21 cellular contexts compared by ENCODE assay signal in the genomic region with DNA sequence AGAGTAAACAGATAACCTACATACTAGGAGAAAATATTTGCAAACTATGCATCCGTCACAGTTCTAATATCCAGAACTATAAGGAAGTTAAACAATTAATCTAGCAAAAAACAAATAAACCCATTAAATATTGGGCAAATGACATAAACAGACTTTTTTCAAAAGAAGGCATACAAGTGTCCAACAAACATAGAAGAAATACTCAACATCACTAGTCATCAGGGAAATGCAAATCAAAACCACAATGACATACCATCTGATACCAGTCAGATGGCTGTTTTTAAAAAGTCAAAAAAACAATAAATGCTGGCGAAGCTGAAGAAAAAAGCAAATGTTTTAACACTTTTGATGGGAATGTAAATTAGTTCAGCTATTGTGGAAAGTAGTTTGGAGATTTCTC.
DNase-seq lines count a peak whose midpoint lies in the region; ATAC-seq, FAIRE-seq and TF ChIP-seq lines count a peak whose summit lies in the region.
"Had no signal": no experiment of that assay in that cellular context is flagged by ENCODE, and none has a peak within 500 bp of the region (broad histone marks: within the 10 kb centered on the region; RNA-seq: fewer than 3 reads in every experiment).

No MANE protein-coding gene starts in this region.

- TF ChIP-seq POLR2A in GM12878 (IDR thresholded peaks at IDR 0.05; ENCODE audit: low read depth, low read length) (no peak), tibial nerve (IDR thresholded peaks at IDR 0.05) (no peak), vagina (IDR thresholded peaks at IDR 0.05) (no peak)

- peak overlapping the region; percentile 6; the same call in 1 of the 2 replicates for H3K4me2 ChIP-seq in MM.1S (ENCODE audit: low read depth, low read length)
- H3K4me2 ChIP-seq in GM12878 (ENCODE audit: control insufficient read depth, insufficient read depth): no peak overlapping the region
- H3K4me2 ChIP-seq: GM23338 had no signal

- H3K27me3 ChIP-seq in MM.1S (replicated peaks; ENCODE audit: insufficient read depth, low read length) (no peaks in the 10 kb centered on the region), GM12878 (replicated peaks in 1 of 2; ENCODE audit: control insufficient read depth in 2 of 2, insufficient read depth in 2 of 2, low read length in 1 of 2) (no peaks in the 10 kb centered on the region), tibial nerve (no peaks in the 10 kb centered on the region), vagina (no peaks in the 10 kb centered on the region)
- H3K27me3 ChIP-seq: cardiac muscle cell, gastroesophageal sphincter, stomach had no signal

- H3K4me3 ChIP-seq in MM.1S (ENCODE audit: low read length) (no peak overlapping the region), GM12878 (no peak overlapping the region), tibial nerve (no peak overlapping the region), vagina (no peak overlapping the region)
- H3K4me3 ChIP-seq: cardiac muscle cell, gastroesophageal sphincter, GM23338, stomach had no signal

- no peaks in the 10 kb centered on the region for H3K9me3 ChIP-seq in MM.1S (replicated peaks; ENCODE audit: insufficient read depth, low read length)
- H3K9me3 ChIP-seq in GM12878 (replicated peaks; ENCODE audit: control insufficient read depth, insufficient read depth, low read length): no peaks in the 10 kb centered on the region
- no peaks in the 10 kb centered on the region for H3K9me3 ChIP-seq in tibial nerve
- no peaks in the 10 kb centered on the region for H3K9me3 ChIP-seq in vagina
- H3K9me3 ChIP-seq: gastroesophageal sphincter, stomach had no signal

- TF ChIP-seq CTCF in MM.1S (IDR thresholded peaks at IDR 0.05; ENCODE audit: low read length) (no peak), GM12878 (IDR thresholded peaks at IDR 0.05 in 2 of 3, conservative IDR thresholded peaks at IDR 0.05 in 1 of 3; ENCODE audit: control insufficient read depth in 2 of 3, extremely low read depth in 1 of 3, insufficient read depth in 1 of 3, low read depth in 3 of 3, low read length in 3 of 3) (no peak), tibial nerve (IDR thresholded peaks at IDR 0.05) (no peak), vagina (IDR thresholded peaks at IDR 0.05) (no peak)

- no peaks in the 10 kb centered on the region for H3F3A ChIP-seq in MM.1S (ENCODE audit: insufficient read depth, low read length)

- no peaks in the 10 kb centered on the region for H4K20me1 ChIP-seq in MM.1S (ENCODE audit: insufficient read depth, low read length)
- no peaks in the 10 kb centered on the region for H4K20me1 ChIP-seq in GM12878 (ENCODE audit: control insufficient read depth, insufficient read depth)

- H3K27ac ChIP-seq in MM.1S (ENCODE audit: low read length) (no peak overlapping the region), GM12878 (ENCODE audit: control insufficient read depth, insufficient read depth) (no peak overlapping the region), tibial nerve (no peak overlapping the region), vagina (no peak overlapping the region)
- H3K27ac ChIP-seq: cardiac muscle cell, gastroesophageal sphincter, stomach had no signal

- no peak for TF ChIP-seq RAD21 in GM12878 (IDR thresholded peaks at IDR 0.05; ENCODE audit: insufficient read depth, low read depth, low read length)

- H3K4me1 ChIP-seq in MM.1S (ENCODE audit: low read length): peaks cover 13% of the 10 kb centered on the region; the same call in 1 of the 2 replicates
- no peaks in the 10 kb centered on the region for H3K4me1 ChIP-seq in GM12878 (ENCODE audit: control insufficient read depth, insufficient read depth, low read length)
- H3K4me1 ChIP-seq in tibial nerve: no peaks in the 10 kb centered on the region
- H3K4me1 ChIP-seq in vagina: no peaks in the 10 kb centered on the region
- H3K4me1 ChIP-seq: gastroesophageal sphincter, stomach had no signal

- CTCF ChIA-PET in GM12878 (lab: Yijun Ruan, JAX): no interaction called here

- no TSS peak for BruUV-seq in GM12878 (replicated peaks; lab: Mats Ljungman, UMichigan)

- POLR2A ChIA-PET in GM12878 (lab: Charles Lee): no interaction called here

- H3K9ac ChIP-seq in MM.1S (ENCODE audit: low read length) (no peak overlapping the region), GM12878 (ENCODE audit: control insufficient read depth, insufficient read depth, low read length) (no peak overlapping the region)

- in situ Hi-C loops in GM12878 (cut with MboI): no loop called here

- DNase-seq in AG08395 (ENCODE audit: low spot score) (peak; percentile 1), MM.1S (no peak), GM12878 (ENCODE audit: low read depth, low spot score) (no peak), glomerular visceral epithelial cell (ENCODE audit: extremely low spot score) (peak; percentile 36), tibial nerve (ENCODE audit: low spot score in 2 of 2) (no peak), vagina (ENCODE audit: extremely low spot score in 2 of 2) (no peak), posterior cingulate gyrus (no peak)
- DNase-seq: activated CD4-positive, alpha-beta T cell treated with anti-CD3 and anti-CD28 coated beads for 36 hours; activated CD8-positive, alpha-beta memory T cell treated with anti-CD3 and anti-CD28 coated beads, Interleukin-2, amount 50 U/mL, for 4 hours; activated naive CD4-positive, alpha-beta T cell; CD8-positive, alpha-beta T cell; effector memory CD4-positive, alpha-beta T cell; Kasumi-1; NCI-H1436 treated with DMSO at 0.1 percent for 48 hours; NCI-H510A; nephron progenitor cell; stomach had no signal

- H3K79me2 ChIP-seq in MM.1S (ENCODE audit: low read length) (no peaks in the 10 kb centered on the region), GM12878 (ENCODE audit: control insufficient read depth, insufficient read depth, low read length) (no peaks in the 10 kb centered on the region)

- ATAC-seq in GM12878 (0 out of 3 replicates have a peak, but pooled peaks have one; percentile 38), HG02970 (IDR thresholded peaks at IDR 0.05; ENCODE audit: low FRiP score, unreplicated experiment) (no peak)
- ATAC-seq: activated CD4-positive, alpha-beta T cell treated with anti-CD3 and anti-CD28 coated beads for 36 hours; CD8-positive, alpha-beta T cell; gastroesophageal sphincter; GM23338 had no signal

- RAD21 ChIA-PET in GM12878 (lab: Charles Lee; ENCODE audit: unreplicated experiment): no interaction called here

- 9% methylated on average over 2 of the region's 2 CpGs for WGBS in GM12878 (ENCODE audit: insufficient coverage, insufficient replicate concordance, low lambda C conversion rate, missing lambda C conversion rate)
- 51 to 66% methylated on average over 2 of the region's 2 CpGs for WGBS in tibial nerve, 2 donors

- TF ChIP-seq EP300 in GM12878 (IDR thresholded peaks at IDR 0.05; ENCODE audit: borderline replicate concordance in 1 of 2, control insufficient read depth in 1 of 2, low read depth in 2 of 2, low read length in 2 of 2): no peak
- no peak for TF ChIP-seq EP300 in tibial nerve (IDR thresholded peaks at IDR 0.05)

- H2AFZ ChIP-seq in MM.1S (ENCODE audit: low read length) (no peak overlapping the region), GM12878 (ENCODE audit: control insufficient read depth, low read depth, low read length) (no peak overlapping the region)
- H2AFZ ChIP-seq: GM23338 had no signal

- no peak for FAIRE-seq in GM12878 (lab: Jason Lieb, UNC)

- no peaks in the 10 kb centered on the region for H3K9me2 ChIP-seq in MM.1S (replicated peaks; ENCODE audit: insufficient read depth, low read length)

- SMC1A ChIA-PET in GM12878 (lab: Charles Lee; ENCODE audit: uncharacterized antibody, unreplicated experiment): no interaction called here

- H3K36me3 ChIP-seq in MM.1S (replicated peaks; ENCODE audit: insufficient read depth, low read length): no peaks in the 10 kb centered on the region
- H3K36me3 ChIP-seq in GM12878 (ENCODE audit: control insufficient read depth in 2 of 2, insufficient read depth in 2 of 2, low read length in 1 of 2): no peaks in the 10 kb centered on the region
- H3K36me3 ChIP-seq in tibial nerve: no peaks in the 10 kb centered on the region
- H3K36me3 ChIP-seq in vagina: no peaks in the 10 kb centered on the region
- H3K36me3 ChIP-seq: cardiac muscle cell, gastroesophageal sphincter, stomach had no signal

- intact Hi-C loops in GM12878 (cut with micrococcal nuclease; ENCODE audit: unreplicated experiment): no loop called here
- intact Hi-C loops in vagina (cut with DNase I): no loop called here
- intact Hi-C loops in posterior cingulate gyrus (cut with DNase I): no loop called here

TF ChIP-seq in GM12878, 131 proteins besides CTCF, POLR2A, EP300 and RAD21:
- peak; percentile 21; the same call in 1 of the 2 replicates for TF ChIP-seq RUNX3 (IDR thresholded peaks at IDR 0.05; ENCODE audit: low read length)
- TF ChIP-seq MXI1 (IDR thresholded peaks at IDR 0.05; ENCODE audit: low read depth, low read length): no peak

Comparison
In these comparisons a context has a peak if more than half of its experiments do, and no peak if none do; other contexts are left out.
1. DNase-seq: peak in AG08395 (single experiment) and glomerular visceral epithelial cell (single experiment); none in MM.1S (single experiment), GM12878 (single experiment), tibial nerve (0 of 2), vagina (0 of 2) and posterior cingulate gyrus (0 of 10).